In genomic region chr12:69900720-69901131, GRCh38 we compare ENCODE assay signal across 8 cellular contexts.
DNase-seq lines count a peak whose midpoint lies in the region; ATAC-seq and TF ChIP-seq lines count a peak whose summit lies in the region.

No MANE protein-coding gene starts in this region.

- peak; percentile 62 for TF ChIP-seq CTCF in GM12865 (IDR thresholded peaks at IDR 0.05; ENCODE audit: insufficient read depth, low read depth, low read length, missing control alignments)

- H3K4me3 Mint-ChIP-seq in T-cell = no peak overlapping the region

- CTCF ChIA-PET in T-cell (lab: Charles Lee) = interaction anchor here (0.5 to 4.3 kb wide), 23 partner anchors 8 to 853 kb away, joined by 3 to 36 read pairs (median 4); no protein-coding TSS in a partner anchor

- H3K4me3 ChIP-seq in GM12865 (ENCODE audit: low read depth, low read length) = no peak overlapping the region

- H3K4me1 Mint-ChIP-seq in T-cell = no peaks in the 10 kb centered on the region

- H3K9me3 Mint-ChIP-seq in T-cell = no peaks in the 10 kb centered on the region

- no peaks in the 10 kb centered on the region for H3K36me3 Mint-ChIP-seq in T-cell

- DNase-seq in GM12865 (ENCODE audit: low read depth) = peak; percentile 78
- peak; percentile 92 for DNase-seq in NCI-H1436 (lab: John Stamatoyannopoulos, UW)
- DNase-seq in T-cell = peak in 31 of 34 experiments; percentile 16 to 65 (median 46)
- peak in 46 of 56 donors; percentile 3 to 92 (median 43) for DNase-seq in amygdala (lab: John Stamatoyannopoulos, UW)
- DNase-seq in hypothalamus (lab: John Stamatoyannopoulos, UW) = peak in 39 of 51 donors; percentile 5 to 83 (median 35)
- peak; percentile 62 for DNase-seq in stimulated activated CD4-positive, alpha-beta T cell treated with anti-CD3 and anti-CD28 coated beads, Interleukin-12 subunit alpha, Interleukin-12 subunit beta, amount 100 ng/mL, for 4 hours

- no peak overlapping the region for H3K27ac Mint-ChIP-seq in T-cell

- POLR2A ChIA-PET in T-cell (lab: Charles Lee) = no interaction called here

- H3K27me3 Mint-ChIP-seq in T-cell = peaks cover 2 to 7% of the 10 kb centered on the region in 2 donors

- peak; percentile 80 for ATAC-seq in HG02588 (IDR thresholded peaks at IDR 0.05; ENCODE audit: unreplicated experiment)
- ATAC-seq in T-cell (replicated peaks in 1 of 4) = no peak
- ATAC-seq in HG03108 (IDR thresholded peaks at IDR 0.05; ENCODE audit: unreplicated experiment) = no peak

Comparison
In these comparisons a context has a peak if more than half of its experiments do, and no peak if none do; other contexts are left out.
1. DNase-seq: peak in every context shown above with its lines; median percentile 92 in NCI-H1436; 78 in GM12865; 62 in stimulated activated CD4-positive, alpha-beta T cell treated with anti-CD3 and anti-CD28 coated beads, Interleukin-12 subunit alpha, Interleukin-12 subunit beta, amount 100 ng/mL, for 4 hours; 46 in T-cell; 43 in amygdala; 35 in hypothalamus.